ENCODE assay signal across 19 cellular contexts in genomic region chr15:25171856-25172687, GRCh38.
DNase-seq lines count a peak whose midpoint lies in the region; TF ChIP-seq lines count a peak whose summit lies in the region.
"Had no signal": no experiment of that assay in that cellular context is flagged by ENCODE, and none has a peak within 500 bp of the region (broad histone marks: within the 10 kb centered on the region; RNA-seq: fewer than 3 reads in every experiment).

No MANE protein-coding gene starts in this region.

- no peak overlapping the region for H4K12ac ChIP-seq in trophoblast cell (ENCODE audit: low read depth, low read length)

- H3K4me3 Mint-ChIP-seq in activated CD4-positive, alpha-beta T cell treated with anti-CD3 and anti-CD28 coated beads, Interleukin-2, amount 10 ng/mL, durations not matched to agents 24 days and 14 days, result no peak overlapping the region
- no peak overlapping the region for H3K4me3 Mint-ChIP-seq in activated CD4-positive, alpha-beta T cell treated with anti-CD3 and anti-CD28 coated beads, Interleukin-2, amount 10 ng/mL, durations not matched to agents 7 days and 5 days
- H3K4me3 Mint-ChIP-seq: memory B cell had no signal

- H2AK5ac ChIP-seq in trophoblast cell (ENCODE audit: low read length), result no peak overlapping the region

- H3K4me1 ChIP-seq in hepatocyte (ENCODE audit: insufficient read depth) (no peaks in the 10 kb centered on the region), trophoblast cell (ENCODE audit: control insufficient read depth in 1 of 2, insufficient read depth in 2 of 2, low read length in 2 of 2) (no peaks in the 10 kb centered on the region)
- H3K4me1 ChIP-seq: foreskin keratinocyte, SJSA1, transverse colon had no signal

- H2BK5ac ChIP-seq in trophoblast cell (ENCODE audit: low read depth, low read length, poor library complexity), result no peak overlapping the region

- intact Hi-C loops in activated CD4-positive, alpha-beta T cell treated with anti-CD3 and anti-CD28 coated beads, Interleukin-2, amount 10 ng/mL, durations not matched to agents 24 days and 14 days (cut with micrococcal nuclease), result no loop called here

- no peaks in the 10 kb centered on the region for H3K79me2 ChIP-seq in hepatocyte
- H3K79me2 ChIP-seq in trophoblast cell (ENCODE audit: control insufficient read depth, insufficient read depth, low read length, poor library complexity), result no peaks in the 10 kb centered on the region

- H3K36me3 Mint-ChIP-seq in activated CD4-positive, alpha-beta T cell treated with anti-CD3 and anti-CD28 coated beads, Interleukin-2, amount 10 ng/mL, durations not matched to agents 24 days and 14 days (ENCODE audit: low read depth), result no peaks in the 10 kb centered on the region
- peaks cover 4% of the 10 kb centered on the region for H3K36me3 Mint-ChIP-seq in activated CD4-positive, alpha-beta T cell treated with anti-CD3 and anti-CD28 coated beads, Interleukin-2, amount 10 ng/mL, durations not matched to agents 7 days and 5 days (ENCODE audit: low read depth)
- H3K36me3 Mint-ChIP-seq: memory B cell had no signal

- H3K14ac ChIP-seq in trophoblast cell (ENCODE audit: low read length), result no peak overlapping the region

- WGBS in hepatocyte (ENCODE audit: low lambda C conversion rate, missing lambda C conversion rate), result 88% methylated on average over 9 of the region's 9 CpGs
- no CpG with 5 or more reads among the region's 9 CpGs for WGBS in trophoblast cell (ENCODE audit: extremely low coverage, insufficient coverage, insufficient read length)

- H3K4me1 Mint-ChIP-seq in activated CD4-positive, alpha-beta T cell treated with anti-CD3 and anti-CD28 coated beads, Interleukin-2, amount 10 ng/mL, durations not matched to agents 24 days and 14 days, result no peaks in the 10 kb centered on the region
- H3K4me1 Mint-ChIP-seq in activated CD4-positive, alpha-beta T cell treated with anti-CD3 and anti-CD28 coated beads, Interleukin-2, amount 10 ng/mL, durations not matched to agents 7 days and 5 days, result no peaks in the 10 kb centered on the region
- H3K4me1 Mint-ChIP-seq: memory B cell had no signal

- no peaks in the 10 kb centered on the region for H3K79me1 ChIP-seq in trophoblast cell (ENCODE audit: low read length)

- H3K27ac ChIP-seq in hepatocyte, result no peak overlapping the region
- H3K27ac ChIP-seq in trophoblast cell (ENCODE audit: low read depth, low read length), result no peak overlapping the region
- H3K27ac ChIP-seq: foreskin keratinocyte, SJSA1, transverse colon had no signal

- H3K9me3 ChIP-seq in hepatocyte (ENCODE audit: low read depth), result peaks cover 3% of the 10 kb centered on the region
- H3K9me3 ChIP-seq in trophoblast cell (ENCODE audit: insufficient read depth, low read depth, low read length), result peaks cover 63% of the 10 kb centered on the region

- no peak overlapping the region for H3K27ac Mint-ChIP-seq in activated CD4-positive, alpha-beta T cell treated with anti-CD3 and anti-CD28 coated beads, Interleukin-2, amount 10 ng/mL, durations not matched to agents 24 days and 14 days
- H3K27ac Mint-ChIP-seq in activated CD4-positive, alpha-beta T cell treated with anti-CD3 and anti-CD28 coated beads, Interleukin-2, amount 10 ng/mL, durations not matched to agents 7 days and 5 days, result no peak overlapping the region
- H3K27ac Mint-ChIP-seq: activated naive CD4-positive, alpha-beta T cell treated with anti-CD3 and anti-CD28 coated beads, Interleukin-2, amount 50 U/mL, for 72 hours; memory B cell had no signal

- H3K18ac ChIP-seq in trophoblast cell (ENCODE audit: low read length), result no peak overlapping the region

- H3K36me3 ChIP-seq in hepatocyte (replicated peaks; ENCODE audit: insufficient read depth, low read depth) (no peaks in the 10 kb centered on the region), trophoblast cell (ENCODE audit: control insufficient read depth in 1 of 2, insufficient read depth in 2 of 2, low read length in 2 of 2) (no peaks in the 10 kb centered on the region)
- H3K36me3 ChIP-seq: SJSA1, transverse colon had no signal

- H3K4ac ChIP-seq in trophoblast cell (ENCODE audit: low read depth, low read length), result no peak overlapping the region

- peaks cover 9% of the 10 kb centered on the region for H3K9me3 Mint-ChIP-seq in activated CD4-positive, alpha-beta T cell treated with anti-CD3 and anti-CD28 coated beads, Interleukin-2, amount 10 ng/mL, durations not matched to agents 24 days and 14 days
- peaks cover 26% of the 10 kb centered on the region for H3K9me3 Mint-ChIP-seq in activated CD4-positive, alpha-beta T cell treated with anti-CD3 and anti-CD28 coated beads, Interleukin-2, amount 10 ng/mL, durations not matched to agents 7 days and 5 days

- DNase-seq in activated CD4-positive, alpha-beta T cell treated with anti-CD3 and anti-CD28 coated beads, Interleukin-2, amount 10 ng/mL, durations not matched to agents 24 days and 14 days, result peak; percentile 30
- no peak for DNase-seq in activated CD4-positive, alpha-beta T cell treated with anti-CD3 and anti-CD28 coated beads, Interleukin-2, amount 10 ng/mL, durations not matched to agents 7 days and 5 days
- DNase-seq in activated CD8-positive, alpha-beta memory T cell treated with anti-CD3 and anti-CD28 coated beads, Interleukin-2, amount 50 U/mL, for 48 hours, result peak; percentile 12
- peak; percentile 1 for DNase-seq in hepatocyte (ENCODE audit: low spot score)
- no peak for DNase-seq in trophoblast cell
- no peak for DNase-seq in SIG-M5 treated with dmso at 0.1 percent for 504 hours (lab: John Stamatoyannopoulos, UW; ENCODE audit: unreplicated experiment)
- no peak for DNase-seq in HPDE6-E6E7 (ENCODE audit: extremely low spot score)
- DNase-seq in kidney tubule cell (ENCODE audit: low spot score), result no peak
- DNase-seq: activated CD4-positive, alpha-beta T cell treated with anti-CD3 and anti-CD28 coated beads, Interleukin-2, amount 50 U/mL, for 48 hours; caudate nucleus; DND-41; foreskin keratinocyte; NCI-H187; NCI-H446; small intestine; transverse colon had no signal

- H3K27me3 Mint-ChIP-seq in activated CD4-positive, alpha-beta T cell treated with anti-CD3 and anti-CD28 coated beads, Interleukin-2, amount 10 ng/mL, durations not matched to agents 24 days and 14 days, result no peaks in the 10 kb centered on the region
- no peaks in the 10 kb centered on the region for H3K27me3 Mint-ChIP-seq in activated CD4-positive, alpha-beta T cell treated with anti-CD3 and anti-CD28 coated beads, Interleukin-2, amount 10 ng/mL, durations not matched to agents 7 days and 5 days
- H3K27me3 Mint-ChIP-seq: memory B cell had no signal

- H2BK120ac ChIP-seq in trophoblast cell (ENCODE audit: insufficient read depth, low read length, poor library complexity), result no peak overlapping the region

- POLR2A ChIA-PET in activated CD4-positive, alpha-beta T cell treated with anti-CD3 and anti-CD28 coated beads, Interleukin-2, amount 10 ng/mL, durations not matched to agents 7 days and 5 days (lab: Charles Lee), result no interaction called here

- H3K23ac ChIP-seq in trophoblast cell (ENCODE audit: low read length), result no peak overlapping the region

- no peak overlapping the region for H3K4me2 ChIP-seq in hepatocyte
- H3K4me2 ChIP-seq in trophoblast cell (ENCODE audit: low read length), result no peak overlapping the region

- no peak for TF ChIP-seq CTCF in hepatocyte (IDR thresholded peaks at IDR 0.05; ENCODE audit: poor library complexity)

- H4K20me1 ChIP-seq in hepatocyte (ENCODE audit: insufficient read depth, poor library complexity, severe bottlenecking), result no peaks in the 10 kb centered on the region

- no peak overlapping the region for H4K91ac ChIP-seq in trophoblast cell (ENCODE audit: low read depth, low read length)

- CTCF ChIA-PET in activated CD4-positive, alpha-beta T cell treated with anti-CD3 and anti-CD28 coated beads, Interleukin-2, amount 10 ng/mL, durations not matched to agents 7 days and 5 days (lab: Charles Lee), result no interaction called here

- H3K9me2 ChIP-seq in hepatocyte (replicated peaks; ENCODE audit: insufficient read depth), result no peaks in the 10 kb centered on the region

- H2AFZ ChIP-seq in hepatocyte (no peak overlapping the region), trophoblast cell (ENCODE audit: insufficient read depth, low read length, poor library complexity) (no peak overlapping the region)

- H3K27me3 ChIP-seq in hepatocyte, result no peaks in the 10 kb centered on the region
- no peaks in the 10 kb centered on the region for H3K27me3 ChIP-seq in trophoblast cell (ENCODE audit: insufficient read depth, low read length)
- H3K27me3 ChIP-seq: foreskin keratinocyte, SJSA1, transverse colon had no signal

- no peak overlapping the region for H4K8ac ChIP-seq in trophoblast cell (ENCODE audit: low read depth, low read length)

- no peak overlapping the region for H2BK12ac ChIP-seq in trophoblast cell (ENCODE audit: low read length)

- no peak overlapping the region for H3K9ac ChIP-seq in trophoblast cell (ENCODE audit: low read length)

- H3K4me3 ChIP-seq in hepatocyte (no peak overlapping the region), trophoblast cell (ENCODE audit: low read depth, low read length) (peak overlapping the region; percentile 41)
- H3K4me3 ChIP-seq: SJSA1, transverse colon had no signal

Comparison
In these comparisons a context has a peak if more than half of its experiments do, and no peak if none do; other contexts are left out.
1. DNase-seq: peak in activated CD4-positive, alpha-beta T cell treated with anti-CD3 and anti-CD28 coated beads, Interleukin-2, amount 10 ng/mL, durations not matched to agents 24 days and 14 days (single experiment), activated CD8-positive, alpha-beta memory T cell treated with anti-CD3 and anti-CD28 coated beads, Interleukin-2, amount 50 U/mL, for 48 hours (single experiment) and hepatocyte (single experiment); none in activated CD4-positive, alpha-beta T cell treated with anti-CD3 and anti-CD28 coated beads, Interleukin-2, amount 10 ng/mL, durations not matched to agents 7 days and 5 days (single experiment), trophoblast cell (0 of 2), SIG-M5 treated with dmso at 0.1 percent for 504 hours (single experiment), HPDE6-E6E7 (single experiment) and kidney tubule cell (single experiment).